ENCODE assay signal across 11 cellular contexts in the genomic region with DNA sequence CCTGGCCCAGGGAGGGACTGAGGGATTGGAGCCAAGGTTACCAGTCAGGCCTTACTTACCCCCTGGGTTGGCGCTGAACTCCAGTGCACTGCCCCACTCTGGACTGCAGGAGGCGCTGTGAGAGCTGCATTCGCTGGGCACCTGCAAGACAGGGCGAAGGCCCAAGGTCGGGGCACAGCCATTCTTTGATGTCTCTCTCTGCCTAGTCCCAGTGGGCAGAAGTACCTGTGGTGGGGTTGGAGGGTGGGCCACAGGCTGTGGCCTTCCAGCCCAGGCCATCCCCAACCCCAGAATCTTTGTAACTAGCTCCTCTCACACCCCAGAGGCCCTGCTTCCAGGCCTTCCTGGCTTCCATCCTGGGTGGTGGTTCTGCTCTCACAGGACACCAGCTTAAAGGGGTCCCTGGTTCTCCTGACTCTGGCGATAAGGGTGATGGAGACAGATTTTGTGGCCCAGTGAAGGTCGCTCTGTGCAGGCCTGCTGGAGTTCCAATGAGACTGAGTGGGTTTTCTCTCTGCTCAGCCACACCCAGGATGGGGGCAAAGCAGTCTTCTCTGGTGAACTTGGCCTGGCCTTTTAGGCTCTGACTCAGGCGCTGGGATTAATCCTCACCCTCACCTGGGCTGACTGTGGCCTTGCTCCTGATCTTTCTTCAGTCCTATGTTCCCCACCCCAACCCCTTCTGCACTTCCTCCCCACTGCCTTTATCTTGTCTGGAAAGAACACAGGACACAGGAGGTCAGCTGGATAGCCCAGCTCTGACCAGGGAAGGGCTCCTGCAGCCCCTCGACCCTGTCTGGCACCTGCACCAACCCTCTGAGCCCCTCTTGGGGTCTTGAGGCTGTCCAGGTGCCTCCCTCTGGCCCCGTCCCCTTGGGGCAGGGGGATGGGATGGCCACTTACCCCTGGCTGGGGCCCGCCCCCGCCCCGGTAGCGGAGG. TPM values are rescaled to one million over a fixed set of nuclear protein-coding genes. Genes with fewer than 3 reads are reported as not detected.
DNase-seq lines count a peak whose midpoint lies in the region; ATAC-seq and TF ChIP-seq lines count a peak whose summit lies in the region.
"Had no signal": no experiment of that assay in that cellular context is flagged by ENCODE, and none has a peak within 500 bp of the region (broad histone marks: within the 10 kb centered on the region; RNA-seq: fewer than 3 reads in every experiment).

No MANE protein-coding gene starts in this region.

- in situ Hi-C loops in astrocyte of the spinal cord (cut with HindIII; ENCODE audit: low sequenced_read_pairs) = no loop called here

- H3K9me3 ChIP-seq in neural progenitor cell (ENCODE audit: low read depth) = no peaks in the 10 kb centered on the region

- no peak overlapping the region for H3K27ac Mint-ChIP-seq in neural progenitor cell

- H3K9me3 Mint-ChIP-seq in neural progenitor cell = peaks cover 1% of the 10 kb centered on the region
- H3K9me3 Mint-ChIP-seq: dendritic cell treated with granulocyte-macrophage colony-stimulating factor and Interleukin-4, amounts not matched to agents 40 ng/mL and 50 ng/mL, for 4 days had no signal

- peaks cover 22% of the 10 kb centered on the region for H3K4me1 ChIP-seq in neural progenitor cell
- H3K4me1 ChIP-seq: parathyroid adenoma had no signal

- peaks cover 11% of the 10 kb centered on the region for H3K27me3 Mint-ChIP-seq in neural progenitor cell (ENCODE audit: insufficient read depth, low read depth)

- no peaks in the 10 kb centered on the region for H3K36me3 ChIP-seq in neural progenitor cell

- DNase-seq in D341Med (ENCODE audit: low spot score) (peak; percentile 66), HT-29 (ENCODE audit: low spot score) (peak; percentile 44), astrocyte of the spinal cord (ENCODE audit: low read depth, low spot score) (no peak), neural progenitor cell (ENCODE audit: low spot score) (peak; percentile 50), SHP77 treated with DMSO at 0.1 percent for 48 hours (lab: John Stamatoyannopoulos, UW) (no peak), NCI-H1436 (lab: John Stamatoyannopoulos, UW) (no peak), NCI-H2227 treated with DMSO at 0.1 percent for 48 hours (lab: John Stamatoyannopoulos, UW) (no peak)
- DNase-seq: SHP77 had no signal

- peaks cover 54% of the 10 kb centered on the region for H3K4me1 Mint-ChIP-seq in neural progenitor cell

- H2AFZ ChIP-seq in neural progenitor cell (replicated peaks) = no peak overlapping the region
- H2AFZ ChIP-seq: parathyroid adenoma had no signal

- no peaks in the 10 kb centered on the region for H3K36me3 Mint-ChIP-seq in neural progenitor cell

- no peak for ATAC-seq in GM21529 (IDR thresholded peaks at IDR 0.05; ENCODE audit: unreplicated experiment)

- no peaks in the 10 kb centered on the region for H3K27me3 ChIP-seq in neural progenitor cell

- H3K9ac ChIP-seq in neural progenitor cell = no peak overlapping the region
- H3K9ac ChIP-seq: parathyroid adenoma had no signal

- no peak overlapping the region for H3K27ac ChIP-seq in neural progenitor cell
- H3K27ac ChIP-seq: parathyroid adenoma had no signal

- H3K4me3 ChIP-seq in astrocyte of the spinal cord (ENCODE audit: low read depth, low read length) (no peak overlapping the region), neural progenitor cell (no peak overlapping the region)

- no peaks in the 10 kb centered on the region for H3K79me2 ChIP-seq in neural progenitor cell (ENCODE audit: low read depth)
- H3K79me2 ChIP-seq: parathyroid adenoma had no signal

- no peaks in the 10 kb centered on the region for H3F3A ChIP-seq in neural progenitor cell (ENCODE audit: low read depth)

- no peak overlapping the region for H3K4me3 Mint-ChIP-seq in neural progenitor cell
- H3K4me3 Mint-ChIP-seq: dendritic cell treated with granulocyte-macrophage colony-stimulating factor and Interleukin-4, amounts not matched to agents 40 ng/mL and 50 ng/mL, for 4 days had no signal

- H4K20me1 ChIP-seq in neural progenitor cell (ENCODE audit: low read depth) = no peaks in the 10 kb centered on the region

- H3K4me2 ChIP-seq in neural progenitor cell = no peak overlapping the region

- TF ChIP-seq CTCF in astrocyte of the spinal cord (IDR thresholded peaks at IDR 0.05; ENCODE audit: low read depth, low read length) (peak; percentile 42), neural progenitor cell (IDR thresholded peaks at IDR 0.05) (peak; percentile 61)

RNA-seq across cellular contexts. Expression of a gene that starts 1.0 kb away (rescaled TPM):
- total RNA-seq in HT-29 (2014; rRNA removed; shearing (Covaris generic)) = not detected in 2 replicates
- total RNA-seq in neural progenitor cell (ENCODE audit: low replicate concordance) = not detected in 2 replicates

RNA-seq across cellular contexts. Expression of a gene that starts 42.7 kb away (rescaled TPM):
- 0.89 TPM in 1 of 2 replicates, not detected in the other for total RNA-seq in HT-29 (2014; rRNA removed; shearing (Covaris generic))
- 1.1 and 3.2 TPM in 2 replicates for total RNA-seq in neural progenitor cell (ENCODE audit: low replicate concordance)

RNA-seq across cellular contexts. Expression of a gene that starts 58.6 kb away (rescaled TPM):
- total RNA-seq in HT-29 (2014; rRNA removed; shearing (Covaris generic)) = 0.08 and 0.16 TPM in 2 replicates
- 21.5 and 23.5 TPM in 2 replicates for total RNA-seq in neural progenitor cell (ENCODE audit: low replicate concordance)

Comparison
In these comparisons a context has a peak if more than half of its experiments do, and no peak if none do; other contexts are left out.
1. DNase-seq: peak in D341Med (single experiment), HT-29 (single experiment) and neural progenitor cell (single experiment); none in astrocyte of the spinal cord (single experiment), SHP77 treated with DMSO at 0.1 percent for 48 hours (single experiment), NCI-H1436 (single experiment) and NCI-H2227 treated with DMSO at 0.1 percent for 48 hours (single experiment).
2. RNA of a gene that starts 58.6 kb away (total RNA-seq): 21.5 to 23.5 TPM in neural progenitor cell; 0.08 to 0.16 TPM in HT-29; every median in the first group is over 10 times any median in the second.